8 cellular contexts compared by ENCODE assay signal in the genomic region with DNA sequence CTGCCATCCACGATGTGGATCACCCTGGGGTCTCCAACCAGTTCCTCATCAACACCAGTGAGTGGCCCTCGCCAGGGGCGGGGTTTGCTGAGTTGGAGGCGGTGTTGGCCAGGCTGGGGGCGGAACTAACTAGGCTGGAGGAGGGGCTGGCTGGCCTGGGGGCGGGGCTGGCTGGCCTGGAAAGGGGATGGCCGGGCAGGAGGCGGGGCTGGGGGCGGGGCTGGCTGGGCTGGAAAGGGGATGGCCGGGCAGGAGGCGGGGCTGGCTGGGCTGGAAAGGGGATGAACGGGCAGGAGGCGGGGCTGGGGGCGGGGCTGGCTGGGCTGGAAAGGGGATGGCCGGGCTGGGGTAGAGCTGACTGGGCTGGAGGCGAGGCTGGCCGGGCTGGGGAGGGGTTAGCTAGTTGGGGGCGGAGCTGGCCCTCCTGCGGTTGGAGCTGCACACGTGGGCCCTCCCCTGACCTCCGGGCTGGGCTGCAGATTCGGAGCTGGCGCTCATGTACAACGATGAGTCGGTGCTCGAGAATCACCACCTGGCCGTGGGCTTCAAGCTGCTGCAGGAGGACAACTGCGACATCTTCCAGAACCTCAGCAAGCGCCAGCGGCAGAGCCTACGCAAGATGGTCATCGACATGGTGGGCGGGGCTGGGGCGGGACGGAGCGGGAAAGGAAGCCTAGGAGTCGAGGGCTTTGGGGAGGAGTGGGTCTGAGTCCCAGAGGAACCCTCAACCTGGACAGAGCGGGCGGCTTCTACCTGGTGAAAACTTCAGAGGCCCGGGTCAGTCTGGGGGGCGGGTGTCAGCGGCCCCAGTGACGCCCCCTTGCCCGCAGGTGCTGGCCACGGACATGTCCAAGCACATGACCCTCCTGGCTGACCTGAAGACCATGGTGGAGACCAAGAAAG. TPM values are rescaled to one million over a fixed set of nuclear protein-coding genes. Genes with fewer than 3 reads are reported as not detected.
DNase-seq lines count a peak whose midpoint lies in the region; ATAC-seq, FAIRE-seq and TF ChIP-seq lines count a peak whose summit lies in the region.

No MANE protein-coding gene starts in this region.

- H3K4me3 ChIP-seq in AG04450 (ENCODE audit: low read depth, low read length), result peak overlapping the region; percentile 49
- peak overlapping the region; percentile 46 to 77 for H3K4me3 ChIP-seq in neuronal stem cell (ENCODE audit: low read length in 2 of 2)
- peak overlapping the region; percentile 32 to 38 (median 34) for H3K4me3 ChIP-seq in stomach

- H3K14ac ChIP-seq in neuronal stem cell (ENCODE audit: low read length), result no peak overlapping the region

- intact Hi-C loops in stomach (cut with DNase I; ENCODE audit: low total_unique reads), result no loop called here

- peak overlapping the region; percentile 91 for H2AFZ ChIP-seq in neuronal stem cell (ENCODE audit: low read length)

- H3K9ac ChIP-seq in neuronal stem cell (ENCODE audit: low read depth, low read length, poor library complexity), result no peak overlapping the region

- no peak for TF ChIP-seq POLR2A in stomach (IDR thresholded peaks at IDR 0.05)

- H3K4me1 ChIP-seq in neuronal stem cell (ENCODE audit: control insufficient read depth in 2 of 2, insufficient read depth in 1 of 2, low read depth in 1 of 2, low read length in 2 of 2), result peaks cover 6 to 7% of the 10 kb centered on the region in 2 donors
- peaks cover 0 to 13% (median 7%) of the 10 kb centered on the region in 4 donors for H3K4me1 ChIP-seq in stomach

- H2BK15ac ChIP-seq in neuronal stem cell (ENCODE audit: low read length), result peak overlapping the region; percentile 60

- H3K9me3 ChIP-seq in AG04450 (ENCODE audit: control insufficient read depth, insufficient read depth, low read length) (no peaks in the 10 kb centered on the region; the same call in 1 of the 2 replicates), neuronal stem cell (replicated peaks in 1 of 2; ENCODE audit: control insufficient read depth in 2 of 2, insufficient read depth in 1 of 2, low read depth in 1 of 2, low read length in 2 of 2) (no peaks in the 10 kb centered on the region), stomach (no peaks in the 10 kb centered on the region)

- H3K27me3 ChIP-seq in AG04450 (ENCODE audit: control insufficient read depth, insufficient read depth, low read length), result no peaks in the 10 kb centered on the region
- no peaks in the 10 kb centered on the region for H3K27me3 ChIP-seq in neuronal stem cell (ENCODE audit: control insufficient read depth in 3 of 3, insufficient read depth in 3 of 3, low read depth in 1 of 3, low read length in 3 of 3)
- H3K27me3 ChIP-seq in stomach, result no peaks in the 10 kb centered on the region

- H2BK120ac ChIP-seq in neuronal stem cell (ENCODE audit: low read depth, low read length), result no peak overlapping the region

- no peak overlapping the region for H2BK5ac ChIP-seq in neuronal stem cell (ENCODE audit: low read length)

- WGBS in neuronal stem cell (ENCODE audit: extremely low coverage in 2 of 2, insufficient read length in 2 of 2, insufficient replicate concordance in 1 of 2), 2 donors, result no CpG with 5 or more reads among the region's 45 CpGs
- 7 to 26% (median 22%) methylated on average over 20 to 45 of the region's 45 CpGs for WGBS in stomach, 5 donors

- no peak overlapping the region for H3K4ac ChIP-seq in neuronal stem cell (ENCODE audit: low read length)

- peaks cover 2% of the 10 kb centered on the region for H3K79me1 ChIP-seq in neuronal stem cell (ENCODE audit: low read depth, low read length)

- H3K36me3 ChIP-seq in neuronal stem cell (replicated peaks in 1 of 2; ENCODE audit: control insufficient read depth in 2 of 2, insufficient read depth in 2 of 2, low read length in 2 of 2) (peaks cover 0 to 4% of the 10 kb centered on the region in 2 donors), stomach (peaks cover 6 to 74% (median 69%) of the 10 kb centered on the region in 4 donors)

- CTCF ChIA-PET in AG04450 (lab: Charles Lee), result interaction anchor here (0.6 to 1.3 kb wide), 6 partner anchors 24 to 238 kb away, joined by 3 to 5 read pairs (median 3); no protein-coding TSS in a partner anchor

- no peak for TF ChIP-seq EP300 in stomach (IDR thresholded peaks at IDR 0.05)

- no peak overlapping the region for H4K91ac ChIP-seq in neuronal stem cell (ENCODE audit: low read depth, low read length, poor library complexity)

- H3K18ac ChIP-seq in neuronal stem cell (ENCODE audit: low read length), result peak overlapping the region; percentile 59

- POLR2A ChIA-PET in AG04450 (lab: Yijun Ruan, JAX), result no interaction called here

- FAIRE-seq in frontal cortex (lab: Jason Lieb, UNC), result no peak

- DNase-seq in AG04450 (ENCODE audit: low read depth, low spot score), result peak; percentile 77
- DNase-seq in GM19238 (ENCODE audit: insufficient read length, low spot score), result peak; percentile 98
- peak; percentile 37 for DNase-seq in SHP77 treated with DMSO at 0.1 percent for 48 hours (lab: John Stamatoyannopoulos, UW)
- peak; percentile 41 to 79 (median 74) for DNase-seq in activated naive CD4-positive, alpha-beta T cell (lab: John Stamatoyannopoulos, UW)
- peak; percentile 81 to 95 for DNase-seq in frontal cortex (ENCODE audit: low spot score in 2 of 2)
- DNase-seq in neuronal stem cell (ENCODE audit: low spot score), result peak; percentile 89
- DNase-seq in stomach, result peak; percentile 88

- TF ChIP-seq CTCF in AG04450 (IDR thresholded peaks at IDR 0.05; ENCODE audit: low read depth, low read length) (no peak), stomach (IDR thresholded peaks at IDR 0.05) (no peak)

- H2AK5ac ChIP-seq in neuronal stem cell (ENCODE audit: low read depth, low read length), result no peak overlapping the region

- peak overlapping the region; percentile 99 for H3K4me2 ChIP-seq in neuronal stem cell (ENCODE audit: insufficient read depth, low read length, poor library complexity, severe bottlenecking)

- no peak overlapping the region for H2BK12ac ChIP-seq in neuronal stem cell (ENCODE audit: low read length)

- peak; percentile 75 for ATAC-seq in HG03565 (IDR thresholded peaks at IDR 0.05; ENCODE audit: unreplicated experiment)

- no peak overlapping the region for H3K23ac ChIP-seq in neuronal stem cell (ENCODE audit: low read depth, low read length, poor library complexity)

- H4K8ac ChIP-seq in neuronal stem cell (ENCODE audit: low read depth, low read length), result no peak overlapping the region

- H3K27ac ChIP-seq in AG04450 (ENCODE audit: low read depth, low read length) (peak overlapping the region; percentile 11), neuronal stem cell (replicated peaks; ENCODE audit: low read length) (no peak overlapping the region), stomach (peak overlapping the region in 1 of 5 donors; percentile 29)

RNA-seq across cellular contexts. Expression of gene PDE4A, which starts 41.0 kb away (rescaled TPM):
- polyA plus RNA-seq in AG04450 (2011; rRNA removed) (2.9 and 5.1 TPM in 2 replicates), stomach (10 to 100 TPM in 2 of 3 donors, 1 to 10 TPM in 1; 5.0 to 12.9 (median 11.0) TPM)
- polyA minus RNA-seq in AG04450 (2011; rRNA and poly(A)+ RNA removed), result 9.6 and 16.3 TPM in 2 replicates
- total RNA-seq in frontal cortex (3.3 TPM), stomach (10 to 100 TPM in 2 of 5 donors, 1 to 10 TPM in 3; 2.3 to 30.7 (median 8.9) TPM)
- 3.9 TPM for polyA plus RNA-seq in neuronal stem cell (2013, experiment 1 of 2)
- polyA plus RNA-seq in neuronal stem cell (2013, experiment 2 of 2), result 4.1 TPM

RNA-seq across cellular contexts. Expression of gene KEAP1, which starts 41.9 kb away (rescaled TPM):
- polyA plus RNA-seq in AG04450 (2011; rRNA removed) (46.7 and 64.3 TPM in 2 replicates), stomach (10 to 100 TPM; 49.6 to 88.1 (median 52.3) TPM)
- polyA minus RNA-seq in AG04450 (2011; rRNA and poly(A)+ RNA removed), result 89.5 and 127 TPM in 2 replicates
- total RNA-seq in frontal cortex (45.7 TPM), stomach (10 to 100 TPM; 15.8 to 84.9 (median 24.6) TPM)
- polyA plus RNA-seq in neuronal stem cell (2013, experiment 1 of 2), result 32.5 TPM
- polyA plus RNA-seq in neuronal stem cell (2013, experiment 2 of 2), result 30.9 TPM

RNA-seq across cellular contexts. Expression of gene S1PR5, which starts 55.9 kb away (rescaled TPM):
- 0.10 and 0.11 TPM in 2 replicates for polyA plus RNA-seq in AG04450 (2011; rRNA removed)
- polyA minus RNA-seq in AG04450 (2011; rRNA and poly(A)+ RNA removed), result not detected in 2 replicates
- 0.41 TPM for total RNA-seq in frontal cortex
- polyA plus RNA-seq in neuronal stem cell (2013, experiment 1 of 2), result 5.2 TPM
- polyA plus RNA-seq in neuronal stem cell (2013, experiment 2 of 2), result 5.2 TPM
- under 1 TPM in 1 of 5 donors, not detected in 4; 0.73 TPM for total RNA-seq in stomach
- polyA plus RNA-seq in stomach, result 10 to 100 TPM in 1 of 3 donors, under 1 TPM in 1, not detected in 1; 0.19 to 13.3 TPM

RNA-seq across cellular contexts. Expression of gene CDC37, which starts 58.0 kb away (rescaled TPM):
- polyA plus RNA-seq in AG04450 (2011; rRNA removed) (268 and 340 TPM in 2 replicates), stomach (100 to 1,000 TPM; 145 to 179 (median 164) TPM)
- 102 and 113 TPM in 2 replicates for polyA minus RNA-seq in AG04450 (2011; rRNA and poly(A)+ RNA removed)
- total RNA-seq in frontal cortex (44.0 TPM), stomach (100 to 1,000 TPM in 4 of 5 donors, 10 to 100 TPM in 1; 84.3 to 390 (median 174) TPM)
- polyA plus RNA-seq in neuronal stem cell (2013, experiment 1 of 2), result 93.1 TPM
- 91.5 TPM for polyA plus RNA-seq in neuronal stem cell (2013, experiment 2 of 2)

Comparison
In these comparisons a context has a peak if more than half of its experiments do, and no peak if none do; other contexts are left out.
1. DNase-seq: peak in every context shown above with its lines; median percentile 98 in GM19238; 89 in neuronal stem cell; 88 in frontal cortex; 88 in stomach; 77 in AG04450; 74 in activated naive CD4-positive, alpha-beta T cell; 37 in SHP77 treated with DMSO at 0.1 percent for 48 hours.